Comparison of ENCODE assay signal across 26 cellular contexts in genomic region chr2:184197413-184197812, GRCh38.
"Had no signal": no experiment of that assay in that cellular context is flagged by ENCODE, and none has a peak within 500 bp of the region (broad histone marks: within the 10 kb centered on the region; RNA-seq: fewer than 3 reads in every experiment).

No MANE protein-coding gene starts in this region.

- H3K4me1 ChIP-seq: Peyer's patch, SJCRH30 had no signal

- H3K4me2 ChIP-seq: KMS-11, PC-9 had no signal

- DNase-seq: IMR-90; Kasumi-1; NCI-H1092 treated with DMSO at 0.1 percent for 48 hours; NCI-H1436; NCI-H187; NCI-H2029; NCI-H2081 treated with DMSO at 0.1 percent for 48 hours; NCI-H2171; NCI-H226; NCI-H446; NCI-H510A; NCI-H524 treated with DMSO at 0.1 percent for 48 hours; NCI-H69; NCI-H774; NK-92 treated with Interleukin-12 subunit alpha and Interleukin-12 subunit beta, amount 100 ng/mL, for 24 hours; OCI-M1; PC-9; Peyer's patch; SHP77 treated with DMSO at 0.1 percent for 48 hours; SJCRH30; T-helper 1 cell had no signal

- H3K27ac ChIP-seq: HL-60, KMS-11, PC-9, Peyer's patch, SJCRH30 had no signal

- H3K9me3 ChIP-seq: Peyer's patch, SJCRH30 had no signal

- H3K36me3 ChIP-seq: Peyer's patch had no signal

- H3K9ac ChIP-seq: KMS-11 had no signal

- H2AFZ ChIP-seq: PC-9 had no signal

- ATAC-seq: HepG2, Right ventricle myocardium inferior, SK-N-SH treated with all-trans-retinoic acid at 6 μM for 48 hours had no signal

- H3K4me3 ChIP-seq: PC-9, Peyer's patch, SJCRH30 had no signal

- H3K27me3 ChIP-seq: Peyer's patch, SJCRH30 had no signal
